In the genomic region with DNA sequence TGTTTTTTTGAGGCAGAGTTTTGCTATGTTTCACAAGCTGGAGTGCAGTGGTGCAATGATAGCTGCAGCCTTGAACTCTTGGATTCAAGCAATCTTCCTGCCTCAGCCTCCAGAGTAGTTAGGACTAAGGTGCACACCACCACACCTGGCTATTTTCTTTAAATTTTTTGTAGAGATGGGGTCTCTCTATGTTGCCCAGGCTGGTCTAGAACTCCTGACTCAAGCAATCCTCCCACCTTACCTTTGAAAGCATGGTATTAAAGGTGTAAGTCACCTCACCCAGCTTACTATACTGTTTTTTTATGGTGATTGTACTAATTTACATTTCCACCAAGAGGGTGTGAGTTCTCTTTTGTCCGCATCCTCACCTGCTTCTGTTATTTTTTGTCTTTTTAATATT, we compare ENCODE assay signal across 39 cellular contexts.
"Had no signal": no experiment of that assay in that cellular context is flagged by ENCODE, and none has a peak within 500 bp of the region (broad histone marks: within the 10 kb centered on the region; RNA-seq: fewer than 3 reads in every experiment).

No MANE protein-coding gene starts in this region.

- ATAC-seq: activated naive CD4-positive, alpha-beta T cell treated with anti-CD3 and anti-CD28 coated beads, Interleukin-2, amount 50 U/mL, for 72 hours; activated naive CD8-positive, alpha-beta T cell treated with anti-CD3 and anti-CD28 coated beads, Interleukin-2, amount 50 U/mL, for 24 hours; activated T-cell treated with anti-CD3 and anti-CD28 coated beads, Interleukin-2, amount 50 U/mL, for 4 hours; activated T-cell treated with anti-CD3 and anti-CD28 coated beads, Interleukin-2, amount 50 U/mL, for 72 hours; activated T-helper 17 cell treated with anti-CD3 and anti-CD28 coated beads, Interleukin-2, amount 50 U/mL, for 72 hours; body of pancreas had no signal

- H3K36me3 ChIP-seq: adrenal gland, ascending aorta, brain microvascular endothelial cell, breast epithelium, cardiac muscle cell had no signal

- H3K27ac Mint-ChIP-seq: activated naive CD4-positive, alpha-beta T cell treated with anti-CD3 and anti-CD28 coated beads for 36 hours; activated naive CD4-positive, alpha-beta T cell treated with anti-CD3 and anti-CD28 coated beads, Interleukin-2, amount 10 ng/mL, durations not matched to agents 7 days and 5 days; activated naive CD4-positive, alpha-beta T cell treated with anti-CD3 and anti-CD28 coated beads, Interleukin-2, amount 50 U/mL, for 24 hours; activated naive CD4-positive, alpha-beta T cell treated with anti-CD3 and anti-CD28 coated beads, Interleukin-2, amount 50 U/mL, for 72 hours; activated naive CD8-positive, alpha-beta T cell; activated naive CD8-positive, alpha-beta T cell treated with anti-CD3 and anti-CD28 coated beads for 36 hours; activated naive CD8-positive, alpha-beta T cell treated with anti-CD3 and anti-CD28 coated beads, Interleukin-2, amount 10 ng/mL, durations not matched to agents 7 days and 5 days; activated naive CD8-positive, alpha-beta T cell treated with anti-CD3 and anti-CD28 coated beads, Interleukin-2, amount 50 U/mL, for 24 hours; activated T-cell treated with anti-CD3 and anti-CD28 coated beads, Interleukin-2, amount 50 U/mL, for 24 hours; activated T-cell treated with anti-CD3 and anti-CD28 coated beads, Interleukin-2, amount 50 U/mL, for 72 hours; activated T-helper 1 cell treated with anti-CD3 and anti-CD28 coated beads, Interleukin-12 subunit alpha, Interleukin-12 subunit beta, Interleukin-2, Interleukin-4 antibody, amounts not matched to agents 30 ng/mL and 10 ng/mL and 1 ng/mL, durations not matched to agents 14 hours and 24 hours and 36 hours; activated T-helper 17 cell treated with anti-CD3 and anti-CD28 coated beads, Interleukin-2, amount 50 U/mL, for 72 hours; activated T-helper 2 cell treated with anti-CD3 and anti-CD28 coated beads, Interferon-gamma antibody, Interleukin-2, Interleukin-4, amounts not matched to agents 10 μg/mL and 5 μg/mL and 100 μg/mL, durations not matched to agents 14 hours and 24 hours and 36 hours; brain had no signal

- H3K27me3 ChIP-seq: adrenal gland, ascending aorta, body of pancreas, brain microvascular endothelial cell, breast epithelium, cardiac muscle cell had no signal

- DNase-seq: activated effector memory CD4-positive, alpha-beta T cell treated with anti-CD3 and anti-CD28 coated beads, Interleukin-2, amount 50 U/mL, for 16 hours; activated effector memory CD4-positive, alpha-beta T cell treated with Interleukin-2 at 50 U/mL for 16 hours; activated gamma-delta T cell; activated gamma-delta T cell treated with Interleukin-2 at 50 U/mL for 16 hours; activated naive CD4-positive, alpha-beta T cell; activated naive CD4-positive, alpha-beta T cell treated with anti-CD3 and anti-CD28 coated beads for 36 hours; activated naive CD4-positive, alpha-beta T cell treated with anti-CD3 and anti-CD28 coated beads, Interleukin-2, amount 10 ng/mL, durations not matched to agents 7 days and 5 days; activated naive CD4-positive, alpha-beta T cell treated with anti-CD3 and anti-CD28 coated beads, Interleukin-2, amount 50 U/mL, for 16 hours; activated naive CD4-positive, alpha-beta T cell treated with Interleukin-2 at 50 U/mL for 16 hours; activated naive CD8-positive, alpha-beta T cell treated with anti-CD3 and anti-CD28 coated beads for 36 hours; activated naive CD8-positive, alpha-beta T cell treated with anti-CD3 and anti-CD28 coated beads, Interleukin-2, amount 10 ng/mL, durations not matched to agents 7 days and 5 days; activated naive CD8-positive, alpha-beta T cell treated with anti-CD3 and anti-CD28 coated beads, Interleukin-2, amount 50 U/mL, for 24 hours; activated T-cell treated with anti-CD3 and anti-CD28 coated beads, Interleukin-2, amount 50 U/mL, for 24 hours; activated T-cell treated with anti-CD3 and anti-CD28 coated beads, Interleukin-2, amount 50 U/mL, for 4 hours; activated T-cell treated with anti-CD3 and anti-CD28 coated beads, Interleukin-2, amount 50 U/mL, for 48 hours; activated T-cell treated with anti-CD3 and anti-CD28 coated beads, Interleukin-2, amount 50 U/mL, for 72 hours; adrenal gland; amniotic stem cell; amygdala; anterior cingulate cortex; aorta; body of pancreas; brain microvascular endothelial cell; caudate nucleus; central memory CD4-positive, alpha-beta T cell; cerebellar nuclear complex had no signal

- H3K9me3 Mint-ChIP-seq: activated naive CD4-positive, alpha-beta T cell treated with anti-CD3 and anti-CD28 coated beads, Interleukin-2, amount 10 ng/mL, durations not matched to agents 7 days and 5 days; activated naive CD4-positive, alpha-beta T cell treated with anti-CD3 and anti-CD28 coated beads, Interleukin-2, amount 50 U/mL, for 72 hours; activated naive CD8-positive, alpha-beta T cell treated with anti-CD3 and anti-CD28 coated beads, Interleukin-2, amount 50 U/mL, for 24 hours; activated T-helper 1 cell treated with anti-CD3 and anti-CD28 coated beads, Interleukin-12 subunit alpha, Interleukin-12 subunit beta, Interleukin-2, Interleukin-4 antibody, amounts not matched to agents 30 ng/mL and 10 ng/mL and 1 ng/mL, durations not matched to agents 14 hours and 24 hours and 36 hours had no signal

- H3K4me1 Mint-ChIP-seq: activated naive CD4-positive, alpha-beta T cell treated with anti-CD3 and anti-CD28 coated beads, Interleukin-2, amount 10 ng/mL, durations not matched to agents 7 days and 5 days; activated naive CD4-positive, alpha-beta T cell treated with anti-CD3 and anti-CD28 coated beads, Interleukin-2, amount 50 U/mL, for 24 hours; activated naive CD8-positive, alpha-beta T cell treated with anti-CD3 and anti-CD28 coated beads for 36 hours; activated naive CD8-positive, alpha-beta T cell treated with anti-CD3 and anti-CD28 coated beads, Interleukin-2, amount 10 ng/mL, durations not matched to agents 7 days and 5 days; activated naive CD8-positive, alpha-beta T cell treated with anti-CD3 and anti-CD28 coated beads, Interleukin-2, amount 50 U/mL, for 24 hours; activated T-helper 17 cell treated with anti-CD3 and anti-CD28 coated beads, Interleukin-2, amount 50 U/mL, for 72 hours; brain; central memory CD8-positive, alpha-beta T cell had no signal

- H3K4me3 ChIP-seq: adrenal gland, ascending aorta, body of pancreas, breast epithelium, cardiac muscle cell had no signal

- H3K9me3 ChIP-seq: adrenal gland, ascending aorta, body of pancreas, breast epithelium had no signal

- H3K4me1 ChIP-seq: adrenal gland, ascending aorta, body of pancreas, breast epithelium had no signal

- FAIRE-seq: astrocyte, bronchial epithelial cell had no signal

- H3K36me3 Mint-ChIP-seq: activated naive CD4-positive, alpha-beta T cell treated with anti-CD3 and anti-CD28 coated beads, Interleukin-2, amount 10 ng/mL, durations not matched to agents 7 days and 5 days; activated naive CD8-positive, alpha-beta T cell; activated naive CD8-positive, alpha-beta T cell treated with anti-CD3 and anti-CD28 coated beads for 36 hours; activated naive CD8-positive, alpha-beta T cell treated with anti-CD3 and anti-CD28 coated beads, Interleukin-2, amount 10 ng/mL, durations not matched to agents 7 days and 5 days had no signal

- H3K27ac ChIP-seq: adrenal gland, ascending aorta, body of pancreas, brain microvascular endothelial cell, breast epithelium, cardiac muscle cell had no signal

- H3K27me3 Mint-ChIP-seq: activated naive CD4-positive, alpha-beta T cell treated with anti-CD3 and anti-CD28 coated beads, Interleukin-2, amount 10 ng/mL, durations not matched to agents 7 days and 5 days; activated naive CD8-positive, alpha-beta T cell; activated naive CD8-positive, alpha-beta T cell treated with anti-CD3 and anti-CD28 coated beads, Interleukin-2, amount 10 ng/mL, durations not matched to agents 7 days and 5 days; activated naive CD8-positive, alpha-beta T cell treated with anti-CD3 and anti-CD28 coated beads, Interleukin-2, amount 50 U/mL, for 24 hours; activated T-cell treated with anti-CD3 and anti-CD28 coated beads, Interleukin-2, amount 50 U/mL, for 24 hours; brain; central memory CD8-positive, alpha-beta T cell had no signal

- H3K4me3 Mint-ChIP-seq: activated naive CD4-positive, alpha-beta T cell treated with anti-CD3 and anti-CD28 coated beads for 36 hours; activated naive CD4-positive, alpha-beta T cell treated with anti-CD3 and anti-CD28 coated beads, Interleukin-2, amount 10 ng/mL, durations not matched to agents 7 days and 5 days; activated naive CD4-positive, alpha-beta T cell treated with anti-CD3 and anti-CD28 coated beads, Interleukin-2, amount 50 U/mL, for 24 hours; activated naive CD8-positive, alpha-beta T cell; activated naive CD8-positive, alpha-beta T cell treated with anti-CD3 and anti-CD28 coated beads for 36 hours; activated naive CD8-positive, alpha-beta T cell treated with anti-CD3 and anti-CD28 coated beads, Interleukin-2, amount 10 ng/mL, durations not matched to agents 7 days and 5 days; activated naive CD8-positive, alpha-beta T cell treated with anti-CD3 and anti-CD28 coated beads, Interleukin-2, amount 50 U/mL, for 24 hours; activated T-cell treated with anti-CD3 and anti-CD28 coated beads, Interleukin-2, amount 50 U/mL, for 24 hours; activated T-cell treated with anti-CD3 and anti-CD28 coated beads, Interleukin-2, amount 50 U/mL, for 4 hours; activated T-cell treated with anti-CD3 and anti-CD28 coated beads, Interleukin-2, amount 50 U/mL, for 72 hours; activated T-helper 1 cell treated with anti-CD3 and anti-CD28 coated beads, Interleukin-12 subunit alpha, Interleukin-12 subunit beta, Interleukin-2, Interleukin-4 antibody, amounts not matched to agents 30 ng/mL and 10 ng/mL and 1 ng/mL, durations not matched to agents 14 hours and 24 hours and 36 hours; activated T-helper 17 cell treated with anti-CD3 and anti-CD28 coated beads, Interleukin-2, amount 50 U/mL, for 72 hours; brain; central memory CD8-positive, alpha-beta T cell had no signal
